8 cellular contexts compared by ENCODE assay signal in the genomic region with DNA sequence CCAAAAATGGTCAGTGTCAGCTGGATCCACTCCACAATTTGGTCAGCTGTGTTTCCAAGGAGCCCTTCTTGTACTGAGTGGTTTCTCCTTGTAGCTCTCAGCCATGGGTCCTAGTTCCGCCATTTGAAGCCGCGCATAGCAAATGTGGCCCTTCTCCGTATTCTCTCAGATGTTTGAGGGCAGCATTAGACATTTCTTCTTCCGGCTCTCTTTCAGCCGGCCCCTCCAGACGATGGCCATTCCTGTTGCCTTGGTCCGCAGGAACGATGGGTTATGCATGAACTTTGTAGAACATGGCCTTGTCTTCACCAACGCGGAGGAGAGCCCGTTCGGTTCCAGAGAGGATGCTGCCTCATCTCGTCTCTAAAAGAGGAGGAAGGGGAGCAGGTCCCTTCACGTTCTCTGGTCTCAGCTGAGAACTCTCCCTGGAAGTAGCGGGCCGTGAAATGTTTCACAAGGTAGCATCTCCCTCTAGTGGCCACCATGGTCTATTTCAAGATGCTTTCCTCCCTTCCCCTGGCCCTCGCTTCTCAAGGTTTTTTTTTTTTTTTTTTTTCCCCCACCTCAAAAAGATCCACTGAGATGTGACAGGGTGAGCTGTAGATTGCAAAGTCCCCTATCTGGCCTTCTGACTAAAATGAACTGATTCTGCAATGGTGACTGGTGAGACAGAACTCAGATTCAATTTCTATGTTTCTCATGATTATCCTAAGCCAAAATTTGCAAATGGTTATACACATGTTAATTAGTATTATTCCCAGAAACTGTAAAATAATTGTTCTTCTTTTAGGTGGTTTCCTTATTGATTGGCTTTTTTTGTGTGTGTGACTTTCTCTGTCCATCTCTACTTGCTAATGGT. TPM values are rescaled to one million over a fixed set of nuclear protein-coding genes. Genes with fewer than 3 reads are reported as not detected.
DNase-seq lines count a peak whose midpoint lies in the region; ATAC-seq and TF ChIP-seq lines count a peak whose summit lies in the region.

No MANE protein-coding gene starts in this region.

- H3K4me3 ChIP-seq in lower leg skin (ENCODE audit: low read depth, poor library complexity, severe bottlenecking) = no peak overlapping the region

- WGBS in lower leg skin, 2 donors = 1 to 3% methylated on average over 18 of the region's 18 CpGs

- peak in 1 of 3 donors; percentile 51 for TF ChIP-seq CTCF in lower leg skin (IDR thresholded peaks at IDR 0.05)

- peak; percentile 85 for ATAC-seq in GM18867 (IDR thresholded peaks at IDR 0.05; ENCODE audit: unreplicated experiment)
- peak; percentile 79 for ATAC-seq in HG03378 (IDR thresholded peaks at IDR 0.05; ENCODE audit: unreplicated experiment)

- intact Hi-C loops in lower leg skin (cut with DNase I; ENCODE audit: low total_unique reads) = loop anchor here (5.0 to 10.0 kb wide), 2 partner anchors 63 to 1724 kb away; no protein-coding TSS in a partner anchor

- TF ChIP-seq POLR2A in lower leg skin (IDR thresholded peaks at IDR 0.05) = no peak

- in situ Hi-C loops in ACHN (cut with HindIII; ENCODE audit: low pct_ligation_motif_present, low pct_unique_long_range_greater_than_20kb, low sequenced_read_pairs) = no loop called here

- peak; percentile 77 for DNase-seq in ACHN
- DNase-seq in NCI-H524 treated with DMSO at 0.1 percent for 48 hours (lab: John Stamatoyannopoulos, UW) = peak; percentile 3
- peak; percentile 55 for DNase-seq in activated CD4-positive, alpha-beta T cell treated with anti-CD3 and anti-CD28 coated beads, Interleukin-2, amount 50 U/mL, for 1 hour
- DNase-seq in dermis microvascular lymphatic vessel endothelial cell (ENCODE audit: low read depth in 2 of 2) = peak; percentile 52 to 84
- DNase-seq in lower leg skin (ENCODE audit: low spot score in 2 of 2) = peak; percentile 69 to 90
- peak; percentile 10 to 38 (median 31) for DNase-seq in stimulated activated CD4-positive, alpha-beta T cell treated with anti-CD3 and anti-CD28 coated beads, TNF-alpha, amount 100 ng/mL, for 1 hour (ENCODE audit: low read depth in 3 of 3, low spot score in 1 of 3)

RNA-seq across cellular contexts. Expression of gene PLET1, which starts 19.8 kb away (rescaled TPM):
- total RNA-seq in dermis microvascular lymphatic vessel endothelial cell = not detected in 2 replicates
- not detected for total RNA-seq in lower leg skin

RNA-seq across cellular contexts. Expression of gene PTS, which starts 54.3 kb away (rescaled TPM):
- 21.0 and 24.8 TPM in 2 replicates for total RNA-seq in dermis microvascular lymphatic vessel endothelial cell
- total RNA-seq in lower leg skin = 10 to 100 TPM; 17.0 to 37.2 (median 22.4) TPM

Comparison
In these comparisons a context has a peak if more than half of its experiments do, and no peak if none do; other contexts are left out.
1. DNase-seq: peak in every context shown above with its lines; median percentile 80 in lower leg skin; 77 in ACHN; 68 in dermis microvascular lymphatic vessel endothelial cell; 55 in activated CD4-positive, alpha-beta T cell treated with anti-CD3 and anti-CD28 coated beads, Interleukin-2, amount 50 U/mL, for 1 hour; 31 in stimulated activated CD4-positive, alpha-beta T cell treated with anti-CD3 and anti-CD28 coated beads, TNF-alpha, amount 100 ng/mL, for 1 hour; 3 in NCI-H524 treated with DMSO at 0.1 percent for 48 hours.